In genomic region chr3:121660356-121661171, GRCh38 we compare ENCODE assay signal across 8 cellular contexts. TPM values are rescaled to one million over a fixed set of nuclear protein-coding genes. Genes with fewer than 3 reads are reported as not detected.
DNase-seq lines count a peak whose midpoint lies in the region; ATAC-seq and TF ChIP-seq lines count a peak whose summit lies in the region.

TSS of gene HCLS1 (minus strand) at chr3:121660903. CDS start at chr3:121658347, 2,556 bp downstream.

- peaks cover 21% of the 10 kb centered on the region for H3K4me1 Mint-ChIP-seq in GM23338
- H3K4me1 Mint-ChIP-seq in activated T-cell treated with anti-CD3 and anti-CD28 coated beads, Interleukin-2, amount 50 U/mL, for 24 hours (ENCODE audit: low read depth), result peaks cover 52% of the 10 kb centered on the region

- H3K4me3 ChIP-seq in GM12864 (ENCODE audit: low read depth, low read length), result peak within 1 kb of the TSS; percentile 67
- H3K4me3 ChIP-seq in GM23338, result no peak within 1 kb of the TSS

- peaks cover 5% of the 10 kb centered on the region for H3K27me3 Mint-ChIP-seq in GM23338 (ENCODE audit: insufficient read depth, low read depth, poor library complexity)
- no peaks in the 10 kb centered on the region for H3K27me3 Mint-ChIP-seq in activated T-cell treated with anti-CD3 and anti-CD28 coated beads, Interleukin-2, amount 50 U/mL, for 24 hours

- peak within 1 kb of the TSS; percentile 50 for H3K27ac ChIP-seq in GM23338 (ENCODE audit: low read depth)

- peak within 1 kb of the TSS; percentile 5; the same call in 1 of the 2 replicates for H3K4me2 ChIP-seq in GM23338

- no peaks in the 10 kb centered on the region for H3F3A ChIP-seq in GM23338 (replicated peaks; ENCODE audit: low read depth)

- peak within 1 kb of the TSS; percentile 33; the same call in 1 of the 2 replicates for H3K27ac Mint-ChIP-seq in GM23338
- H3K27ac Mint-ChIP-seq in activated T-cell treated with anti-CD3 and anti-CD28 coated beads, Interleukin-2, amount 50 U/mL, for 24 hours, result peak within 1 kb of the TSS; percentile 99

- no peaks in the 10 kb centered on the region for H3K79me2 ChIP-seq in GM23338 (replicated peaks; ENCODE audit: insufficient read depth)

- no peak within 1 kb of the TSS for H3K4me3 Mint-ChIP-seq in GM23338
- peak within 1 kb of the TSS; percentile 95 for H3K4me3 Mint-ChIP-seq in activated T-cell treated with anti-CD3 and anti-CD28 coated beads, Interleukin-2, amount 50 U/mL, for 24 hours

- ATAC-seq in GM23338, result peak; percentile 63

- peaks cover 9% of the 10 kb centered on the region; the same call in 1 of the 2 replicates for H3K9me2 ChIP-seq in GM23338 (ENCODE audit: insufficient read depth)

- peaks cover 10% of the 10 kb centered on the region; the same call in 1 of the 2 replicates for H3K4me1 ChIP-seq in GM23338 (ENCODE audit: insufficient read depth)

- peak; percentile 83 for DNase-seq in GM12864 (ENCODE audit: low read depth)
- peak; percentile 12 for DNase-seq in GM23338 (ENCODE audit: low spot score)
- peak; percentile 93 to 97 for DNase-seq in NOMO-1 (lab: John Stamatoyannopoulos, UW; ENCODE audit: unreplicated experiment in 2 of 2)
- peak; percentile 85 for DNase-seq in activated T-cell treated with anti-CD3 and anti-CD28 coated beads, Interleukin-2, amount 50 U/mL, for 24 hours
- peak; percentile 69 for DNase-seq in glomerular endothelial cell (ENCODE audit: extremely low read depth, low read depth, low spot score)
- DNase-seq in stimulated activated CD4-positive, alpha-beta T cell treated with anti-CD3 and anti-CD28 coated beads, Interleukin-15, amount 100 ng/mL, for 24 hours, result peak; percentile 73
- no peak for DNase-seq in cortex of kidney (lab: John Stamatoyannopoulos, UW)
- no peak for DNase-seq in NCI-H2081 (lab: John Stamatoyannopoulos, UW)

- H3K36me3 ChIP-seq in GM23338 (ENCODE audit: insufficient read depth), result peaks cover 3% of the 10 kb centered on the region; the same call in 1 of the 2 replicates

- no peak within 1 kb of the TSS for H2AFZ ChIP-seq in GM23338

- H3K27me3 ChIP-seq in GM23338 (ENCODE audit: insufficient read depth), result no peaks in the 10 kb centered on the region

- peaks cover 14% of the 10 kb centered on the region; the same call in 2 of the 3 replicates for H3K36me3 Mint-ChIP-seq in GM23338 (ENCODE audit: low read depth)
- H3K36me3 Mint-ChIP-seq in activated T-cell treated with anti-CD3 and anti-CD28 coated beads, Interleukin-2, amount 50 U/mL, for 24 hours (ENCODE audit: low read depth), result peaks cover 89% of the 10 kb centered on the region

- peak; percentile 15 for TF ChIP-seq CTCF in GM12864 (IDR thresholded peaks at IDR 0.05; ENCODE audit: low read depth, low read length, missing control alignments)
- TF ChIP-seq CTCF in GM23338 (conservative IDR thresholded peaks at IDR 0.05; ENCODE audit: low read depth in 2 of 2), result no peak

- no peaks in the 10 kb centered on the region; the same call in 2 of the 3 replicates for H3K9me3 Mint-ChIP-seq in GM23338
- peaks cover 5% of the 10 kb centered on the region for H3K9me3 Mint-ChIP-seq in activated T-cell treated with anti-CD3 and anti-CD28 coated beads, Interleukin-2, amount 50 U/mL, for 24 hours

- no peaks in the 10 kb centered on the region for H4K20me1 ChIP-seq in GM23338 (replicated peaks; ENCODE audit: insufficient read depth)

TF ChIP-seq in GM23338, 12 proteins besides CTCF, POLR2A, EP300 and RAD21 (continues in another document):
- TF ChIP-seq ETS1 (IDR thresholded peaks at IDR 0.05) (no peak), EZH2 (IDR thresholded peaks at IDR 0.05; ENCODE audit: low read depth, unreplicated experiment) (no peak), JUNB (IDR thresholded peaks at IDR 0.05; ENCODE audit: unreplicated experiment) (no peak), STAT1 (IDR thresholded peaks at IDR 0.05; ENCODE audit: unreplicated experiment) (no peak), REST (IDR thresholded peaks at IDR 0.05; ENCODE audit: unreplicated experiment) (no peak), CREB1 (CRISPR knock-in tag; IDR thresholded peaks at IDR 0.05; ENCODE audit: low read depth) (no peak)

RNA-seq across cellular contexts. Expression of gene HCLS1, which starts in this region (rescaled TPM):
- total RNA-seq in GM23338 (2014; rRNA removed; shearing (Covaris generic)), result 0.66 and 0.93 TPM in 2 replicates
- 0.63 and 1.1 TPM in 2 replicates for polyA plus RNA-seq in GM23338 (2016; fragmentation: Nextera tagmentation; extraction: Ambion mirVana)
- 69.1 and 77.3 TPM in 2 replicates for total RNA-seq in glomerular endothelial cell

Comparison
In these comparisons a context has a peak if more than half of its experiments do, and no peak if none do; other contexts are left out.
1. RNA of gene HCLS1 (total RNA-seq): 69.1 to 77.3 TPM in glomerular endothelial cell; 0.66 to 0.93 TPM in GM23338; every median in the first group is over 10 times any median in the second.
2. DNase-seq: peak in GM12864 (single experiment), GM23338 (single experiment), NOMO-1 (2 of 2), activated T-cell treated with anti-CD3 and anti-CD28 coated beads, Interleukin-2, amount 50 U/mL, for 24 hours (single experiment), glomerular endothelial cell (single experiment) and stimulated activated CD4-positive, alpha-beta T cell treated with anti-CD3 and anti-CD28 coated beads, Interleukin-15, amount 100 ng/mL, for 24 hours (single experiment); none in cortex of kidney (single experiment) and NCI-H2081 (0 of 2).